In the genomic region with DNA sequence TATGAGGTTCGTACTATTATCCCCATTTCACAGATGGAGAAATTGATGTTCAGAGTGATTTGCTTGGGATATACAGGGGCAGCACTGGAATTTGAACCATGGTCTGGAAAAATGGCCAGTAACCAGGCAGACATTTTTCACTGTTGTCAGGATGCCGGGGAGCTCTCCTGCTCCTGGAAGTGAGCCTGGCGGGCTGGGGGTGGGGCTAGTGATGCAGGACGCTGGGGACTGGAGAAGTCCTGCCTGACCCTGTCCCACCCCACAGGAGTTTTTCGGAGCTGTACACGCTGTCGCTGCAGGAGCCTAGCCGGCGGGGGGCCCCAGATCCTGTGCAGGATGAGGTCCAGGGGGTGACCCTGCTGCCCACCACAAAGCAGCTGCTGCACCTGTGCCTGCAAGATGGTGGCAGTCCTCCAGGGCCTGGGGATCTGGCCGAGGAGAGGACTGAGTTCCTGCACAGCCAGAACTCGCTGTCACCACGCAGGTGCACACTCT, we compare ENCODE assay signal across 1 cellular context.
TF ChIP-seq lines count a peak whose summit lies in the region.

No MANE protein-coding gene starts in this region.

TF ChIP-seq in GM12878, 131 proteins besides CTCF, POLR2A, EP300 and RAD21:
- no peak for TF ChIP-seq TCF12 (IDR thresholded peaks at IDR 0.05; ENCODE audit: low read depth, low read length)
- TF ChIP-seq ZBED1 (IDR thresholded peaks at IDR 0.05; ENCODE audit: borderline replicate concordance): no peak
- TF ChIP-seq CREM (IDR thresholded peaks at IDR 0.05; ENCODE audit: low read depth): no peak
- no peak for TF ChIP-seq TBL1XR1 (IDR thresholded peaks at IDR 0.05; ENCODE audit: low read depth, low read length)
- TF ChIP-seq TARDBP (IDR thresholded peaks at IDR 0.05; ENCODE audit: borderline replicate concordance): no peak
- TF ChIP-seq CHD2 (IDR thresholded peaks at IDR 0.05; ENCODE audit: borderline replicate concordance, low read depth, low read length): no peak
- no peak for TF ChIP-seq WRNIP1 (IDR thresholded peaks at IDR 0.05; ENCODE audit: borderline replicate concordance, low read depth, low read length)
- no peak for TF ChIP-seq BHLHE40 (IDR thresholded peaks at IDR 0.05; ENCODE audit: borderline replicate concordance in 1 of 2, low read depth in 2 of 2, low read length in 1 of 2)
- no peak for TF ChIP-seq IRF5 (IDR thresholded peaks at IDR 0.05; ENCODE audit: borderline replicate concordance)
- no peak for TF ChIP-seq E4F1 (IDR thresholded peaks at IDR 0.05; ENCODE audit: borderline replicate concordance, partially characterized antibody)
- TF ChIP-seq USF1 (IDR thresholded peaks at IDR 0.05; ENCODE audit: borderline replicate concordance, extremely low read length, insufficient read depth, low read depth, low read length): no peak
- TF ChIP-seq RUNX3 (IDR thresholded peaks at IDR 0.05; ENCODE audit: low read length): no peak
- no peak for TF ChIP-seq TAF1 (IDR thresholded peaks at IDR 0.05; ENCODE audit: borderline replicate concordance, low read depth, low read length)
TF ChIP-seq in GM12878: peak in this region for 0.
